In genomic region chr1:71787699-71788098, GRCh38 we compare ENCODE assay signal across 13 cellular contexts.
DNase-seq lines count a peak whose midpoint lies in the region; ATAC-seq and TF ChIP-seq lines count a peak whose summit lies in the region.
"Had no signal": no experiment of that assay in that cellular context is flagged by ENCODE, and none has a peak within 500 bp of the region (broad histone marks: within the 10 kb centered on the region; RNA-seq: fewer than 3 reads in every experiment).

No MANE protein-coding gene starts in this region.

- H3K27me3 Mint-ChIP-seq in immature natural killer cell (ENCODE audit: low read depth in 3 of 3) (peaks cover 0 to 1% (median 0%) of the 10 kb centered on the region in 3 donors), CD14-positive monocyte (ENCODE audit: low read depth in 3 of 3) (no peaks in the 10 kb centered on the region)

- H3K4me1 Mint-ChIP-seq in immature natural killer cell (peaks cover 2 to 7% of the 10 kb centered on the region in 2 donors), CD14-positive monocyte (peaks cover 9% of the 10 kb centered on the region)

- H3K4me3 Mint-ChIP-seq in immature natural killer cell (no peak overlapping the region), CD14-positive monocyte (no peak overlapping the region)
- H3K4me3 Mint-ChIP-seq: CD8-positive, alpha-beta T cell had no signal

- H3K27ac Mint-ChIP-seq in immature natural killer cell (no peak overlapping the region), CD14-positive monocyte (no peak overlapping the region)
- H3K27ac Mint-ChIP-seq: CD8-positive, alpha-beta T cell had no signal

- intact Hi-C loops in CD14-positive monocyte (cut with micrococcal nuclease), result no loop called here

- no peak for TF ChIP-seq CTCF in CD14-positive monocyte (IDR thresholded peaks at IDR 0.05)

- ATAC-seq in HG03378 (IDR thresholded peaks at IDR 0.05; ENCODE audit: unreplicated experiment), result no peak
- ATAC-seq: CD8-positive, alpha-beta T cell; GM12878 had no signal

- H3K9me3 Mint-ChIP-seq in immature natural killer cell (peaks cover 0 to 17% (median 8%) of the 10 kb centered on the region in 6 donors), CD14-positive monocyte (peaks cover 0 to 5% (median 0%) of the 10 kb centered on the region in 7 donors)
- H3K9me3 Mint-ChIP-seq: CD8-positive, alpha-beta T cell had no signal

- DNase-seq in Daoy (ENCODE audit: low read depth), result peak; percentile 19
- peak; percentile 18 for DNase-seq in SK-N-DZ (ENCODE audit: low spot score)
- peak; percentile 31 for DNase-seq in astrocyte of the hippocampus (ENCODE audit: low read depth, low spot score)
- DNase-seq in immature natural killer cell, result peak in 2 of 3 donors; percentile 6 to 8
- DNase-seq in Ammon's horn (ENCODE audit: low spot score), result no peak
- DNase-seq in CD14-positive monocyte (ENCODE audit: low spot score), result no peak
- DNase-seq: 8988T; ACHN; BE2C; CD8-positive, alpha-beta T cell; COR-L47 had no signal

- H3K36me3 Mint-ChIP-seq in immature natural killer cell, result peaks cover 0 to 4% (median 0%) of the 10 kb centered on the region in 3 donors
- no peaks in the 10 kb centered on the region for H3K36me3 Mint-ChIP-seq in CD14-positive monocyte
- H3K36me3 Mint-ChIP-seq: CD8-positive, alpha-beta T cell had no signal

Comparison
In these comparisons a context has a peak if more than half of its experiments do, and no peak if none do; other contexts are left out.
1. DNase-seq: peak in Daoy (single experiment), SK-N-DZ (single experiment), astrocyte of the hippocampus (single experiment) and immature natural killer cell (2 of 3); none in Ammon's horn (single experiment) and CD14-positive monocyte (single experiment).